In the genomic region with DNA sequence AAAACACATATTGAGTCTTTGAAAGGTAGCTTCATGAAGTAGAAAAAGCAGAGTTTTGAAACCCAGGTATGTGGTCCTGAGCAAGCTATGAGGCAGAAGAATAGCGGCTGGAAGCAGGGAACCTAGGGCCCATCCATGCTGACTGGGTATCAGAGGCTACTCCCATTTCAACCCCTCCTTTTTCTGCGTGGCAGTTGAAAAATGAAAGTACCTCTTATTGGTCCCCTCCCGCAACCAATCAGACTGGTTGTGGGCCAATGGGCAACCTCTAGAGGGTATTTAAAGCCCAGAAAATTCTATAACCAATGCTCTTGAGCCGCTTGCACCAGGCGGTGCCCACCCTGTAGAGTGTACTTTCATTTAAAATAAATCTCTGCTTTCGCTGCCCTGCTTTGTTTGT, we compare ENCODE assay signal across 20 cellular contexts. TPM values are rescaled to one million over a fixed set of nuclear protein-coding genes. Genes with fewer than 3 reads are reported as not detected.
DNase-seq lines count a peak whose midpoint lies in the region; ATAC-seq, FAIRE-seq and TF ChIP-seq lines count a peak whose summit lies in the region.
"Had no signal": no experiment of that assay in that cellular context is flagged by ENCODE, and none has a peak within 500 bp of the region (broad histone marks: within the 10 kb centered on the region; RNA-seq: fewer than 3 reads in every experiment).

No MANE protein-coding gene starts in this region.

- peak overlapping the region; percentile 87 for H3K4me2 ChIP-seq in GM23338
- H3K4me2 ChIP-seq: KMS-11 had no signal

- peak overlapping the region; percentile 88 for H3K4me3 ChIP-seq in GM23338
- H3K4me3 ChIP-seq: upper lobe of right lung had no signal

- H3K9me3 Mint-ChIP-seq in GM23338 = peaks cover 12% of the 10 kb centered on the region; the same call in 2 of the 3 replicates
- H3K9me3 Mint-ChIP-seq in nephron = peaks cover 7% of the 10 kb centered on the region
- H3K9me3 Mint-ChIP-seq: activated naive CD4-positive, alpha-beta T cell treated with anti-CD3 and anti-CD28 coated beads, Interleukin-2, amount 50 U/mL, for 72 hours had no signal

- H3K4me3 Mint-ChIP-seq in GM23338 (no peak overlapping the region), nephron (peak overlapping the region in 2 of 3 experiments; percentile 30 to 37)

- TF ChIP-seq POLR2A in GM12892 (IDR thresholded peaks at IDR 0.05; ENCODE audit: low read depth, low read length) = no peak

- peak; percentile 40 for ATAC-seq in GM23338
- no peak for ATAC-seq in GM18870 (IDR thresholded peaks at IDR 0.05; ENCODE audit: unreplicated experiment)
- ATAC-seq in GM21529 (IDR thresholded peaks at IDR 0.05; ENCODE audit: unreplicated experiment) = no peak
- ATAC-seq: activated naive CD4-positive, alpha-beta T cell treated with anti-CD3 and anti-CD28 coated beads, Interleukin-2, amount 50 U/mL, for 72 hours; upper lobe of right lung had no signal

- no peaks in the 10 kb centered on the region for H3F3A ChIP-seq in GM23338 (replicated peaks; ENCODE audit: low read depth)

- no peak overlapping the region for H3K27ac ChIP-seq in GM23338 (ENCODE audit: low read depth)
- H3K27ac ChIP-seq: esophagus muscularis mucosa, KMS-11, neutrophil, upper lobe of right lung had no signal

- peaks cover 18% of the 10 kb centered on the region for H3K4me1 Mint-ChIP-seq in GM23338
- no peaks in the 10 kb centered on the region for H3K4me1 Mint-ChIP-seq in nephron

- peaks cover 16% of the 10 kb centered on the region for H3K4me1 ChIP-seq in GM23338 (ENCODE audit: insufficient read depth)

- no peaks in the 10 kb centered on the region for H3K9me2 ChIP-seq in GM23338 (ENCODE audit: insufficient read depth)

- H3K27me3 Mint-ChIP-seq in GM23338 (ENCODE audit: insufficient read depth, low read depth, poor library complexity) (peaks cover 3% of the 10 kb centered on the region), nephron (ENCODE audit: low read depth) (peaks cover 5% of the 10 kb centered on the region)

- TF ChIP-seq CTCF in GM23338 (conservative IDR thresholded peaks at IDR 0.05; ENCODE audit: low read depth in 2 of 2) = no peak
- no peak for TF ChIP-seq CTCF in nephron (IDR thresholded peaks at IDR 0.05; ENCODE audit: unreplicated experiment in 3 of 3)

- no peaks in the 10 kb centered on the region for H3K27me3 ChIP-seq in GM23338 (ENCODE audit: insufficient read depth)
- H3K27me3 ChIP-seq: esophagus muscularis mucosa, upper lobe of right lung had no signal

- peaks cover 33% of the 10 kb centered on the region for H3K79me2 ChIP-seq in GM23338 (replicated peaks; ENCODE audit: insufficient read depth)

- H3K36me3 ChIP-seq in GM23338 (ENCODE audit: insufficient read depth) = peaks cover 13% of the 10 kb centered on the region

- no peak overlapping the region for H3K27ac Mint-ChIP-seq in GM23338
- no peak overlapping the region for H3K27ac Mint-ChIP-seq in nephron
- H3K27ac Mint-ChIP-seq: activated naive CD4-positive, alpha-beta T cell treated with anti-CD3 and anti-CD28 coated beads, Interleukin-2, amount 50 U/mL, for 72 hours had no signal

- DNase-seq in GM23338 (ENCODE audit: low spot score) = peak; percentile 77
- peak; percentile 21 for DNase-seq in M059J (ENCODE audit: low read depth)
- peak; percentile 74 for DNase-seq in SHP77 treated with DMSO at 0.1 percent for 48 hours (lab: John Stamatoyannopoulos, UW)
- DNase-seq in GM12892 (ENCODE audit: insufficient read length) = no peak
- no peak for DNase-seq in activated effector memory CD4-positive, alpha-beta T cell treated with Interleukin-2 at 50 U/mL for 16 hours
- DNase-seq: activated CD8-positive, alpha-beta memory T cell treated with anti-CD3 and anti-CD28 coated beads for 24 hours; AML-193; effector CD8-positive, alpha-beta T cell; NCI-H187; NCI-H345; stimulated activated CD4-positive, alpha-beta T cell treated with anti-CD3 and anti-CD28 coated beads, Interleukin-4, amount 100 ng/mL, for 4 hours; upper lobe of right lung had no signal

- peaks cover 7% of the 10 kb centered on the region for H4K20me1 ChIP-seq in GM23338 (replicated peaks; ENCODE audit: insufficient read depth)

- H2AFZ ChIP-seq in GM23338 = peak overlapping the region; percentile 96

- H3K36me3 Mint-ChIP-seq in GM23338 (ENCODE audit: low read depth) = peaks cover 21% of the 10 kb centered on the region
- H3K36me3 Mint-ChIP-seq in nephron (ENCODE audit: low read depth) = no peaks in the 10 kb centered on the region

- FAIRE-seq in GM12892 (lab: Jason Lieb, UNC) = no peak
- FAIRE-seq: TTC549 had no signal

TF ChIP-seq in GM23338, 12 proteins besides CTCF, POLR2A, EP300 and RAD21:
- TF ChIP-seq, protein P1, sequence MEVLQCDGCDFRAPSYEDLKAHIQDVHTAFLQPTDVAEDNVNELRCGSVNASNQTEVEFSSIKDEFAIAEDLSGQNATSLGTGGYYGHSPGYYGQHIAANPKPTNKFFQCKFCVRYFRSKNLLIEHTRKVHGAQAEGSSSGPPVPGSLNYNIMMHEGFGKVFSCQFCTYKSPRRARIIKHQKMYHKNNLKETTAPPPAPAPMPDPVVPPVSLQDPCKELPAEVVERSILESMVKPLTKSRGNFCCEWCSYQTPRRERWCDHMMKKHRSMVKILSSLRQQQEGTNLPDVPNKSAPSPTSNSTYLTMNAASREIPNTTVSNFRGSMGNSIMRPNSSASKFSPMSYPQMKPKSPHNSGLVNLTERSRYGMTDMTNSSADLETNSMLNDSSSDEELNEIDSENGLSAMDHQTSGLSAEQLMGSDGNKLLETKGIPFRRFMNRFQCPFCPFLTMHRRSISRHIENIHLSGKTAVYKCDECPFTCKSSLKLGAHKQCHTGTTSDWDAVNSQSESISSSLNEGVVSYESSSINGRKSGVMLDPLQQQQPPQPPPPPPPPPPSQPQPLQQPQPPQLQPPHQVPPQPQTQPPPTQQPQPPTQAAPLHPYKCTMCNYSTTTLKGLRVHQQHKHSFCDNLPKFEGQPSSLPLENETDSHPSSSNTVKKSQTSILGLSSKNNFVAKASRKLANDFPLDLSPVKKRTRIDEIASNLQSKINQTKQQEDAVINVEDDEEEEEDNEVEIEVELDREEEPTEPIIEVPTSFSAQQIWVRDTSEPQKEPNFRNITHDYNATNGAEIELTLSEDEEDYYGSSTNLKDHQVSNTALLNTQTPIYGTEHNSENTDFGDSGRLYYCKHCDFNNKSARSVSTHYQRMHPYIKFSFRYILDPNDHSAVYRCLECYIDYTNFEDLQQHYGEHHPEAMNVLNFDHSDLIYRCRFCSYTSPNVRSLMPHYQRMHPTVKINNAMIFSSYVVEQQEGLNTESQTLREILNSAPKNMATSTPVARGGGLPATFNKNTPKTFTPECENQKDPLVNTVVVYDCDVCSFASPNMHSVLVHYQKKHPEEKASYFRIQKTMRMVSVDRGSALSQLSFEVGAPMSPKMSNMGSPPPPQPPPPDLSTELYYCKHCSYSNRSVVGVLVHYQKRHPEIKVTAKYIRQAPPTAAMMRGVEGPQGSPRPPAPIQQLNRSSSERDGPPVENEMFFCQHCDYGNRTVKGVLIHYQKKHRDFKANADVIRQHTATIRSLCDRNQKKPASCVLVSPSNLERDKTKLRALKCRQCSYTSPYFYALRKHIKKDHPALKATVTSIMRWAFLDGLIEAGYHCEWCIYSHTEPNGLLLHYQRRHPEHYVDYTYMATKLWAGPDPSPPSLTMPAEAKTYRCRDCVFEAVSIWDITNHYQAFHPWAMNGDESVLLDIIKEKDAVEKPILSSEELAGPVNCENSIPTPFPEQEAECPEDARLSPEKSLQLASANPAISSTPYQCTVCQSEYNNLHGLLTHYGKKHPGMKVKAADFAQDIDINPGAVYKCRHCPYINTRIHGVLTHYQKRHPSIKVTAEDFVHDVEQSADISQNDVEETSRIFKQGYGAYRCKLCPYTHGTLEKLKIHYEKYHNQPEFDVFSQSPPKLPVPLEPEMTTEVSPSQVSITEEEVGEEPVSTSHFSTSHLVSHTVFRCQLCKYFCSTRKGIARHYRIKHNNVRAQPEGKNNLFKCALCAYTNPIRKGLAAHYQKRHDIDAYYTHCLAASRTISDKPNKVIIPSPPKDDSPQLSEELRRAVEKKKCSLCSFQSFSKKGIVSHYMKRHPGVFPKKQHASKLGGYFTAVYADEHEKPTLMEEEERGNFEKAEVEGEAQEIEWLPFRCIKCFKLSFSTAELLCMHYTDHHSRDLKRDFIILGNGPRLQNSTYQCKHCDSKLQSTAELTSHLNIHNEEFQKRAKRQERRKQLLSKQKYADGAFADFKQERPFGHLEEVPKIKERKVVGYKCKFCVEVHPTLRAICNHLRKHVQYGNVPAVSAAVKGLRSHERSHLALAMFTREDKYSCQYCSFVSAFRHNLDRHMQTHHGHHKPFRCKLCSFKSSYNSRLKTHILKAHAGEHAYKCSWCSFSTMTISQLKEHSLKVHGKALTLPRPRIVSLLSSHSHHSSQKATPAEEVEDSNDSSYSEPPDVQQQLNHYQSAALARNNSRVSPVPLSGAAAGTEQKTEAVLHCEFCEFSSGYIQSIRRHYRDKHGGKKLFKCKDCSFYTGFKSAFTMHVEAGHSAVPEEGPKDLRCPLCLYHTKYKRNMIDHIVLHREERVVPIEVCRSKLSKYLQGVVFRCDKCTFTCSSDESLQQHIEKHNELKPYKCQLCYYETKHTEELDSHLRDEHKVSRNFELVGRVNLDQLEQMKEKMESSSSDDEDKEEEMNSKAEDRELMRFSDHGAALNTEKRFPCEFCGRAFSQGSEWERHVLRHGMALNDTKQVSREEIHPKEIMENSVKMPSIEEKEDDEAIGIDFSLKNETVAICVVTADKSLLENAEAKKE (CRISPR knock-in tag; IDR thresholded peaks at IDR 0.05) = no peak
- TF ChIP-seq NANOG (IDR thresholded peaks at IDR 0.05; ENCODE audit: borderline replicate concordance) (no peak), EZH2phosphoT487 (IDR thresholded peaks at IDR 0.05; ENCODE audit: unreplicated experiment) (no peak), ZNF114 (CRISPR knock-in tag; IDR thresholded peaks at IDR 0.05) (0 out of 2 replicates have a peak, but pooled peaks have one; percentile 34), JUNB (IDR thresholded peaks at IDR 0.05; ENCODE audit: unreplicated experiment) (no peak), CREB1 (CRISPR knock-in tag; IDR thresholded peaks at IDR 0.05; ENCODE audit: low read depth) (no peak)

RNA-seq across cellular contexts. Expression of a gene that starts 1.6 kb away (rescaled TPM):
- 31.1 and 35.4 TPM in 2 replicates for total RNA-seq in GM23338 (2014; rRNA removed; shearing (Covaris generic))
- polyA plus RNA-seq in GM23338 (2016; fragmentation: Nextera tagmentation; extraction: Ambion mirVana) = 458 and 475 TPM in 2 replicates
- total RNA-seq in M059J (2014; rRNA removed; shearing (Covaris generic)) = 20.6 and 33.8 TPM in 2 replicates
- polyA plus RNA-seq in GM12892 (2012; ENCODE audit: missing spikeins) = 71.7 TPM

Comparison
In these comparisons a context has a peak if more than half of its experiments do, and no peak if none do; other contexts are left out.
1. DNase-seq: peak in GM23338 (single experiment), M059J (single experiment) and SHP77 treated with DMSO at 0.1 percent for 48 hours (single experiment); none in GM12892 (single experiment) and activated effector memory CD4-positive, alpha-beta T cell treated with Interleukin-2 at 50 U/mL for 16 hours (single experiment).